28 cellular contexts compared by ENCODE assay signal in genomic region chr10:132291826-132292225, GRCh38.
"Had no signal": no experiment of that assay in that cellular context is flagged by ENCODE, and none has a peak within 500 bp of the region (broad histone marks: within the 10 kb centered on the region; RNA-seq: fewer than 3 reads in every experiment).

No MANE protein-coding gene starts in this region.

- H3K9ac ChIP-seq: neural progenitor cell had no signal

- H3K36me3 ChIP-seq: neural progenitor cell, neutrophil, ovary, prostate gland, tibial nerve, uterus had no signal

- H3K4me2 ChIP-seq: neural progenitor cell had no signal

- H2AFZ ChIP-seq: neural progenitor cell had no signal

- H3K4me1 ChIP-seq: prostate gland, tibial nerve had no signal

- FAIRE-seq: islet of Langerhans, small intestine had no signal

- ATAC-seq: left lobe of liver; natural killer cell; right cardiac atrium; sciatic nerve; stimulated activated memory B cell treated with anti-CD40 and anti-IgM and Interleukin-4, amounts not matched to agents 10 μg/mL and 1 μg/mL and 100 μg/mL, for 72 hours; stimulated activated naive CD8-positive, alpha-beta T cell treated with anti-CD3 and anti-CD28 coated beads, Interleukin-15, amount 100 ng/mL, for 72 hours had no signal

- H3K9me3 ChIP-seq: neutrophil, ovary, prostate gland had no signal

- DNase-seq: hypothalamus; immature natural killer cell; mesendoderm; naive B cell; natural killer cell; nephron progenitor cell; occipital lobe; retina; small intestine; stimulated activated CD4-positive, alpha-beta T cell treated with anti-CD3 and anti-CD28 coated beads, Interleukin-1b, Interleukin-23, amount 100 ng/mL, for 48 hours; stimulated activated CD4-positive, alpha-beta T cell treated with anti-CD3 and anti-CD28 coated beads, Interleukin-2, amount 100 ng/mL, for 48 hours; stimulated activated CD4-positive, alpha-beta T cell treated with anti-CD3 and anti-CD28 coated beads, Interleukin-4, amount 100 ng/mL, for 4 hours; stimulated activated CD8-positive, alpha-beta memory T cell treated with anti-CD3 and anti-CD28 coated beads, Interleukin-4, amount 100 ng/mL, for 48 hours; stimulated activated naive CD4-positive, alpha-beta T cell treated with Interleukin-2 at 50 U/mL for 16 hours; stimulated activated naive CD8-positive, alpha-beta T cell treated with anti-CD3 and anti-CD28 coated beads, Interleukin-15, amount 100 ng/mL, for 72 hours; substantia nigra; uterus had no signal

- H3K27ac ChIP-seq: neural progenitor cell, neutrophil, ovary, prostate gland, tibial nerve, uterus had no signal

- H3K4me3 ChIP-seq: lung, neural progenitor cell, ovary, prostate gland, tibial nerve, uterus had no signal

- H3K27me3 ChIP-seq: neural progenitor cell, ovary, tibial nerve, uterus had no signal
